25 cellular contexts compared by ENCODE assay signal in genomic region chr10:29537799-29538198, GRCh38.
DNase-seq lines count a peak whose midpoint lies in the region; ATAC-seq and TF ChIP-seq lines count a peak whose summit lies in the region.
"Had no signal": no experiment of that assay in that cellular context is flagged by ENCODE, and none has a peak within 500 bp of the region (broad histone marks: within the 10 kb centered on the region; RNA-seq: fewer than 3 reads in every experiment).

No MANE protein-coding gene starts in this region.

- no peak overlapping the region for H3K4me3 ChIP-seq in left ventricle myocardium inferior
- H3K4me3 ChIP-seq in right cardiac atrium (ENCODE audit: low read length): no peak overlapping the region
- no peak overlapping the region for H3K4me3 ChIP-seq in psoas muscle
- H3K4me3 ChIP-seq: BLaER1, GM12878 had no signal

- peak overlapping the region; percentile 85 for H3K27ac ChIP-seq in left ventricle myocardium inferior (replicated peaks)
- H3K27ac ChIP-seq in right cardiac atrium (ENCODE audit: low read length): no peak overlapping the region
- H3K27ac ChIP-seq in VCaP: peak overlapping the region; percentile 95
- peak overlapping the region; percentile 76 for H3K27ac ChIP-seq in psoas muscle
- H3K27ac ChIP-seq: BLaER1, RWPE1 had no signal

- 60% methylated on average over 7 of the region's 7 CpGs for WGBS in right cardiac atrium
- 36 to 55% (median 39%) methylated on average over 7 of the region's 7 CpGs for WGBS in psoas muscle, 3 donors

- peaks cover 75% of the 10 kb centered on the region for H3K4me1 ChIP-seq in left ventricle myocardium inferior
- peaks cover 7% of the 10 kb centered on the region for H3K4me1 ChIP-seq in right cardiac atrium (ENCODE audit: control insufficient read depth, insufficient read depth, low read length)
- peaks cover 90% of the 10 kb centered on the region for H3K4me1 ChIP-seq in psoas muscle

- TF ChIP-seq CTCF in left ventricle myocardium inferior (IDR thresholded peaks at IDR 0.05; ENCODE audit: borderline replicate concordance): no peak
- no peak for TF ChIP-seq CTCF in VCaP (conservative IDR thresholded peaks at IDR 0.05)
- no peak for TF ChIP-seq CTCF in psoas muscle (IDR thresholded peaks at IDR 0.05)

- DNase-seq in left ventricle myocardium inferior (no peak), right cardiac atrium (no peak), psoas muscle (no peak), ureter (ENCODE audit: low spot score) (no peak), hippocampal formation (lab: John Stamatoyannopoulos, UW) (no peak)
- DNase-seq: CD4-positive, CD25-positive, alpha-beta regulatory T cell; DMS79; EL; GDM1; HCEC 1CT; Karpas-422; NCI-H1092; NCI-H1417 treated with DMSO at 0.1 percent for 48 hours; NCI-H1694 treated with DMSO at 0.1 percent for 48 hours; NCI-H2081; NCI-H2227 treated with DMSO at 0.1 percent for 48 hours; NCI-H526 treated with DMSO at 0.1 percent for 48 hours; SIG-M5 had no signal

- intact Hi-C loops in left ventricle myocardium inferior (cut with micrococcal nuclease): no loop called here
- intact Hi-C loops in right cardiac atrium (cut with DNase I): loop anchor here in 1 of 4 donors (10.0 kb wide), 1 partner anchor 197 kb away; no protein-coding TSS in a partner anchor
- intact Hi-C loops in psoas muscle (cut with DNase I): loop anchor here in 1 of 2 donors (10.0 kb wide), 1 partner anchor 197 kb away; no protein-coding TSS in a partner anchor

- no peak for ATAC-seq in right cardiac atrium
- ATAC-seq in psoas muscle: no peak
- no peak for ATAC-seq in GM18868 (IDR thresholded peaks at IDR 0.05; ENCODE audit: unreplicated experiment)
- ATAC-seq: GM12878, HepG2, SK-N-SH treated with all-trans-retinoic acid at 6 μM for 48 hours had no signal

- H3K9me3 ChIP-seq in left ventricle myocardium inferior (replicated peaks) (no peaks in the 10 kb centered on the region), right cardiac atrium (ENCODE audit: control insufficient read depth, low read length) (no peaks in the 10 kb centered on the region), psoas muscle (no peaks in the 10 kb centered on the region)
- H3K9me3 ChIP-seq: BLaER1 had no signal

- no peaks in the 10 kb centered on the region for H3K27me3 ChIP-seq in left ventricle myocardium inferior (ENCODE audit: low read depth)
- no peaks in the 10 kb centered on the region for H3K27me3 ChIP-seq in right cardiac atrium (ENCODE audit: control insufficient read depth, insufficient read depth)
- no peaks in the 10 kb centered on the region for H3K27me3 ChIP-seq in psoas muscle (ENCODE audit: insufficient read depth in 3 of 3, low read length in 2 of 3)
- H3K27me3 ChIP-seq: BLaER1 had no signal

- H3K36me3 ChIP-seq in left ventricle myocardium inferior (peaks cover 10% of the 10 kb centered on the region), psoas muscle (ENCODE audit: insufficient read depth in 1 of 2, low read depth in 1 of 2) (peaks cover 0 to 64% of the 10 kb centered on the region in 2 donors)
